In the genomic region with DNA sequence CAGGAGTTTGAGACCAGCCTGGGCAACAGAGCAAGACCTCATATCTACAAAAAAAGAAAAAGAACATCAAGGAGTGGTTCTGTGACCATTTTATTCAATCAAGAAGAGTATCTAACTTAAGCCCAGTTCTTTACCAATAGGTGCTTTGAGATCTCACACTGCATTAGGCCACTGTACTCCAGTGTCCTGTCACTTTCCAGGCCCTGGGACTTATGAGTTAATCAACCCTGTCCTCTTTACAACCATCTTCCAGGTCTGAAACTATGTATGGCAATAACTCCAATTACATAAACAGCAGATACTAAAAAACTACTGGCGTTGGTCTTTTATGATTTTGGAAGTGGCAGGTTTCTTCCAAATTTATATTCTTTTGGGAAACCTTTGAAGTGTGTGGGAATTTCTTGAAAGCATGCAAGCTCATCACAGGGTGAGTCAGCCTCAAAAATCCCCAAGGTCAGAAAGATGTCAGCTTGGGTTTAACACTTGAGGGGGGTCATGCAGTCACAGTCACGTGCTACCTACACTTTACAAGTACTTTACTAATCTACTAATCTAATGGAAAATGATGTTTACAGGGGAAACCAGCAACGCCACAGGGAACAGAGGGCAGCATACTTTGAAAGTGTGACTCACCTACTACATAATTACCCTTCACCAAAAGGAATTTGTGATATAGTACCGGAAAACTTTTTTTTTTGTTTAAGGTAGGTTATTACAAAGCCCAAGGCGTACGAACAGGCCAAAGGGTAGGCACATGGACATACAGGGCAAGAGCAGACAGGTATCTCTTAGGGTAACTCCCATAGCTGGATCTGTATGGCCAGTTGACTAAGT, we compare ENCODE assay signal across 1 cellular context.
TF ChIP-seq lines count a peak whose summit lies in the region.

No MANE protein-coding gene starts in this region.

TF ChIP-seq in HEK293, 187 proteins besides CTCF, POLR2A, EP300 and RAD21 (continued from another document and continues in another):
- no peak for TF ChIP-seq ZSCAN18 (tag by site-specific recombination; IDR thresholded peaks at IDR 0.05)
- TF ChIP-seq ZNF274 (IDR thresholded peaks at IDR 0.05; ENCODE audit: low read length), result no peak
- TF ChIP-seq ZNF274 (tag by site-specific recombination; IDR thresholded peaks at IDR 0.05; ENCODE audit: borderline replicate concordance), result no peak
- no peak for TF ChIP-seq ZBTB10 (tag by site-specific recombination; IDR thresholded peaks at IDR 0.05)
- TF ChIP-seq ZEB2 (tag by site-specific recombination; IDR thresholded peaks at IDR 0.05), result peak; percentile 60; the same call in 1 of the 2 replicates
- no peak for TF ChIP-seq ZNF76 (tag by site-specific recombination; IDR thresholded peaks at IDR 0.05; ENCODE audit: borderline replicate concordance, low read depth)
- no peak for TF ChIP-seq ZNF23 (tag by site-specific recombination; IDR thresholded peaks at IDR 0.05; ENCODE audit: borderline replicate concordance)
- peak; percentile 82 for TF ChIP-seq ZNF324 (tag by site-specific recombination; IDR thresholded peaks at IDR 0.05)
- no peak for TF ChIP-seq ZNF174 (tag by site-specific recombination; IDR thresholded peaks at IDR 0.05)
- peak; percentile 69 for TF ChIP-seq GLIS1 (tag by site-specific recombination; IDR thresholded peaks at IDR 0.05)
- TF ChIP-seq ZNF830 (tag by site-specific recombination; IDR thresholded peaks at IDR 0.05; ENCODE audit: low read depth), result no peak
- no peak for TF ChIP-seq MYNN (tag by site-specific recombination; IDR thresholded peaks at IDR 0.05; ENCODE audit: borderline replicate concordance)
- no peak for TF ChIP-seq ZBTB20 (tag by site-specific recombination; IDR thresholded peaks at IDR 0.05)
- no peak for TF ChIP-seq ZNF239 (tag by site-specific recombination; IDR thresholded peaks at IDR 0.05)
- TF ChIP-seq ZNF521 (tag by site-specific recombination; IDR thresholded peaks at IDR 0.05), result no peak
- TF ChIP-seq PRDM4 (tag by site-specific recombination; IDR thresholded peaks at IDR 0.05), result no peak
- TF ChIP-seq YY2 (tag by site-specific recombination; IDR thresholded peaks at IDR 0.05), result no peak
- no peak for TF ChIP-seq ZNF626 (tag by site-specific recombination; IDR thresholded peaks at IDR 0.05)
- TF ChIP-seq ZNF660 (tag by site-specific recombination; IDR thresholded peaks at IDR 0.05), result peak; percentile 55; the same call in 1 of the 2 replicates
- no peak for TF ChIP-seq KLF1 (tag by site-specific recombination; IDR thresholded peaks at IDR 0.05)
- no peak for TF ChIP-seq ZNF266 (tag by site-specific recombination; IDR thresholded peaks at IDR 0.05; ENCODE audit: low read depth)
- TF ChIP-seq PRDM1 (tag by site-specific recombination; IDR thresholded peaks at IDR 0.05), result peak; percentile 81
- TF ChIP-seq ZNF639 (tag by site-specific recombination; IDR thresholded peaks at IDR 0.05), result peak; percentile 81
- TF ChIP-seq ZNF555 (tag by site-specific recombination; conservative IDR thresholded peaks at IDR 0.05), result no peak
- no peak for TF ChIP-seq ZBTB8A (tag by site-specific recombination; IDR thresholded peaks at IDR 0.05)
- TF ChIP-seq ZNF677 (tag by site-specific recombination; IDR thresholded peaks at IDR 0.05), result no peak
- peak; percentile 96 for TF ChIP-seq SP7 (tag by site-specific recombination; IDR thresholded peaks at IDR 0.05)
- peak; percentile 84 for TF ChIP-seq OSR2 (tag by site-specific recombination; IDR thresholded peaks at IDR 0.05)
- no peak for TF ChIP-seq ZNF155 (tag by site-specific recombination; IDR thresholded peaks at IDR 0.05)
- TF ChIP-seq, protein P1, sequence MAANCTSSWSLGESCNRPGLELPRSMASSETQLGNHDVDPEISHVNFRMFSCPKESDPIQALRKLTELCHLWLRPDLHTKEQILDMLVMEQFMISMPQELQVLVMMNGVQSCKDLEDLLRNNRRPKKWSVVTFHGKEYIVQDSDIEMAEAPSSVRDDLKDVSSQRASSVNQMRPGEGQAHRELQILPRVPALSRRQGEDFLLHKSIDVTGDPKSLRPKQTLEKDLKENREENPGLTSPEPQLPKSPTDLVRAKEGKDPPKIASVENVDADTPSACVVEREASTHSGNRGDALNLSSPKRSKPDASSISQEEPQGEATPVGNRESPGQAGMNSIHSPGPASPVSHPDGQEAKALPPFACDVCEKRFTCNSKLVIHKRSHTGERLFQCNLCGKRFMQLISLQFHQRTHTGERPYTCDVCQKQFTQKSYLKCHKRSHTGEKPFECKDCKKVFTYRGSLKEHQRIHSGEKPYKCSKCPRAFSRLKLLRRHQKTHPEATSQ (tag by site-specific recombination; IDR thresholded peaks at IDR 0.05), result no peak
- TF ChIP-seq FEZF1 (tag by site-specific recombination; IDR thresholded peaks at IDR 0.05), result peak; percentile 47; the same call in 1 of the 2 replicates
- no peak for TF ChIP-seq ZNF792 (tag by site-specific recombination; IDR thresholded peaks at IDR 0.05)
- TF ChIP-seq, protein P2, sequence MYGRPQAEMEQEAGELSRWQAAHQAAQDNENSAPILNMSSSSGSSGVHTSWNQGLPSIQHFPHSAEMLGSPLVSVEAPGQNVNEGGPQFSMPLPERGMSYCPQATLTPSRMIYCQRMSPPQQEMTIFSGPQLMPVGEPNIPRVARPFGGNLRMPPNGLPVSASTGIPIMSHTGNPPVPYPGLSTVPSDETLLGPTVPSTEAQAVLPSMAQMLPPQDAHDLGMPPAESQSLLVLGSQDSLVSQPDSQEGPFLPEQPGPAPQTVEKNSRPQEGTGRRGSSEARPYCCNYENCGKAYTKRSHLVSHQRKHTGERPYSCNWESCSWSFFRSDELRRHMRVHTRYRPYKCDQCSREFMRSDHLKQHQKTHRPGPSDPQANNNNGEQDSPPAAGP (tag by site-specific recombination; IDR thresholded peaks at IDR 0.05), result no peak
- TF ChIP-seq ZNF221 (tag by site-specific recombination; IDR thresholded peaks at IDR 0.05; ENCODE audit: borderline replicate concordance), result no peak
- no peak for TF ChIP-seq ZNF132 (tag by site-specific recombination; IDR thresholded peaks at IDR 0.05; ENCODE audit: borderline replicate concordance)
- TF ChIP-seq SCRT2 (tag by site-specific recombination; IDR thresholded peaks at IDR 0.05), result no peak
- no peak for TF ChIP-seq ZBTB6 (tag by site-specific recombination; IDR thresholded peaks at IDR 0.05)
- TF ChIP-seq ZNF19 (tag by site-specific recombination; IDR thresholded peaks at IDR 0.05; ENCODE audit: low read depth), result no peak
- no peak for TF ChIP-seq ZNF624 (tag by site-specific recombination; IDR thresholded peaks at IDR 0.05)
- TF ChIP-seq ZNF654 (tag by site-specific recombination; IDR thresholded peaks at IDR 0.05; ENCODE audit: low read depth), result no peak
- TF ChIP-seq ZBTB21 (tag by site-specific recombination; IDR thresholded peaks at IDR 0.05), result peak; percentile 82
- TF ChIP-seq, protein P3, sequence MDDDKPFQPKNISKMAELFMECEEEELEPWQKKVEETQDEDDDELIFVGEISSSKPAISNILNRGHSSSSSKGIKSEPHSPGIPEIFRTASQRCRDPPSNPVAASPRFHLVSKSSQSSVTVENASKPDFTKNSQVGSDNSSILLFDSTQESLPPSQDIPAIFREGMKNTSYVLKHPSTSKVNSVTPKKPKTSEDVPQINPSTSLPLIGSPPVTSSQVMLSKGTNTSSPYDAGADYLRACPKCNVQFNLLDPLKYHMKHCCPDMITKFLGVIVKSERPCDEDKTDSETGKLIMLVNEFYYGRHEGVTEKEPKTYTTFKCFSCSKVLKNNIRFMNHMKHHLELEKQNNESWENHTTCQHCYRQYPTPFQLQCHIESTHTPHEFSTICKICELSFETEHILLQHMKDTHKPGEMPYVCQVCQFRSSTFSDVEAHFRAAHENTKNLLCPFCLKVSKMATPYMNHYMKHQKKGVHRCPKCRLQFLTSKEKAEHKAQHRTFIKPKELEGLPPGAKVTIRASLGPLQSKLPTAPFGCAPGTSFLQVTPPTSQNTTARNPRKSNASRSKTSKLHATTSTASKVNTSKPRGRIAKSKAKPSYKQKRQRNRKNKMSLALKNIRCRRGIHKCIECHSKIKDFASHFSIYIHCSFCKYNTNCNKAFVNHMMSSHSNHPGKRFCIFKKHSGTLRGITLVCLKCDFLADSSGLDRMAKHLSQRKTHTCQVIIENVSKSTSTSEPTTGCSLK (tag by site-specific recombination; IDR thresholded peaks at IDR 0.05), result no peak
- TF ChIP-seq ZNF549 (tag by site-specific recombination; IDR thresholded peaks at IDR 0.05), result no peak
- 0 out of 2 replicates have a peak, but pooled peaks have one; percentile 11 for TF ChIP-seq ZNF157 (tag by site-specific recombination; IDR thresholded peaks at IDR 0.05)
- no peak for TF ChIP-seq KLF9 (tag by site-specific recombination; IDR thresholded peaks at IDR 0.05; ENCODE audit: low read depth)
- TF ChIP-seq ZNF10 (tag by site-specific recombination; IDR thresholded peaks at IDR 0.05), result no peak
